In genomic region chr17:41061969-41062368, GRCh38 we compare ENCODE assay signal across 9 cellular contexts. TPM values are rescaled to one million over a fixed set of nuclear protein-coding genes. Genes with fewer than 3 reads are reported as not detected.
DNase-seq lines count a peak whose midpoint lies in the region; ATAC-seq and TF ChIP-seq lines count a peak whose summit lies in the region.
"Had no signal": no experiment of that assay in that cellular context is flagged by ENCODE, and none has a peak within 500 bp of the region (broad histone marks: within the 10 kb centered on the region; RNA-seq: fewer than 3 reads in every experiment).

No MANE protein-coding gene starts in this region.

- H3K27ac ChIP-seq in aorta (ENCODE audit: low read depth in 1 of 2, low read length in 2 of 2): peak overlapping the region in 1 of 2 donors; percentile 3
- H3K27ac ChIP-seq: left ventricle myocardium inferior had no signal

- no peaks in the 10 kb centered on the region for H3K9me3 Mint-ChIP-seq in activated T-helper 17 cell treated with anti-CD3 and anti-CD28 coated beads, Interleukin-2, amount 50 U/mL, for 72 hours

- no peak overlapping the region for H3K27ac Mint-ChIP-seq in activated T-helper 17 cell treated with anti-CD3 and anti-CD28 coated beads, Interleukin-2, amount 50 U/mL, for 72 hours
- H3K27ac Mint-ChIP-seq: endodermal cell had no signal

- DNase-seq in M059J (ENCODE audit: low read depth) (peak; percentile 94), fibroblast of mammary gland (ENCODE audit: low read depth) (peak; percentile 89), aorta (no peak)
- DNase-seq in activated effector memory CD4-positive, alpha-beta T cell treated with anti-CD3 and anti-CD28 coated beads, Interleukin-2, amount 50 U/mL, for 16 hours: no peak
- DNase-seq: activated effector memory CD4-positive, alpha-beta T cell treated with Interleukin-2 at 50 U/mL for 16 hours; endodermal cell; left ventricle myocardium inferior; MM.1S had no signal

- H3K36me3 Mint-ChIP-seq in activated T-helper 17 cell treated with anti-CD3 and anti-CD28 coated beads, Interleukin-2, amount 50 U/mL, for 72 hours (ENCODE audit: low read depth): no peaks in the 10 kb centered on the region

- TF ChIP-seq CTCF in fibroblast of mammary gland (conservative IDR thresholded peaks at IDR 0.05; ENCODE audit: control insufficient read depth, insufficient read depth, low read depth, low read length): no peak

- no peaks in the 10 kb centered on the region for H3K9me3 ChIP-seq in aorta (ENCODE audit: control insufficient read depth, low read length)

- ATAC-seq in aorta (ENCODE audit: low FRiP score): peak; percentile 48
- ATAC-seq in activated T-helper 17 cell treated with anti-CD3 and anti-CD28 coated beads, Interleukin-2, amount 50 U/mL, for 72 hours (replicated peaks): no peak

- 0 to 17% methylated on average over 1 of the region's 1 CpG for WGBS in aorta, 2 donors

- intact Hi-C loops in aorta (cut with DNase I): no loop called here

- peaks cover 5% of the 10 kb centered on the region for H3K4me1 Mint-ChIP-seq in activated T-helper 17 cell treated with anti-CD3 and anti-CD28 coated beads, Interleukin-2, amount 50 U/mL, for 72 hours

- H3K27me3 ChIP-seq in aorta (ENCODE audit: control insufficient read depth in 1 of 2, insufficient read depth in 2 of 2, low read length in 1 of 2): no peaks in the 10 kb centered on the region

- no peak overlapping the region for H3K4me3 ChIP-seq in fibroblast of mammary gland (ENCODE audit: control insufficient read depth, low read depth, low read length)
- H3K4me3 ChIP-seq in aorta (ENCODE audit: low read length in 2 of 2): no peak overlapping the region
- H3K4me3 ChIP-seq: left ventricle myocardium inferior had no signal

- H3K27me3 Mint-ChIP-seq in activated T-helper 17 cell treated with anti-CD3 and anti-CD28 coated beads, Interleukin-2, amount 50 U/mL, for 72 hours: peaks cover 40% of the 10 kb centered on the region

- no peaks in the 10 kb centered on the region for H3K4me1 ChIP-seq in aorta (ENCODE audit: control insufficient read depth in 1 of 2, insufficient read depth in 2 of 2, low read length in 2 of 2)
- H3K4me1 ChIP-seq: left ventricle myocardium inferior had no signal

- H3K36me3 ChIP-seq in aorta (ENCODE audit: control insufficient read depth in 1 of 2, insufficient read depth in 2 of 2, low read length in 1 of 2): no peaks in the 10 kb centered on the region
- H3K36me3 ChIP-seq: left ventricle myocardium inferior had no signal

- no peak overlapping the region for H3K4me3 Mint-ChIP-seq in activated T-helper 17 cell treated with anti-CD3 and anti-CD28 coated beads, Interleukin-2, amount 50 U/mL, for 72 hours
- H3K4me3 Mint-ChIP-seq: endodermal cell had no signal

RNA-seq across cellular contexts. Expression of gene KRTAP2-3, which starts 2.1 kb away (rescaled TPM):
- total RNA-seq in M059J (2014; rRNA removed; shearing (Covaris generic)): 0.34 and 3.2 TPM in 2 replicates
- not detected for total RNA-seq in aorta
- not detected for polyA plus RNA-seq in aorta
- total RNA-seq in activated T-helper 17 cell treated with anti-CD3 and anti-CD28 coated beads, Interleukin-2, amount 50 U/mL, for 72 hours: not detected
- total RNA-seq: endodermal cell, left ventricle myocardium inferior had no signal

RNA-seq across cellular contexts. Expression of gene KRTAP2-4, which starts 3.7 kb away (rescaled TPM):
- not detected in 2 replicates for total RNA-seq in M059J (2014; rRNA removed; shearing (Covaris generic))
- total RNA-seq in aorta: not detected
- not detected for polyA plus RNA-seq in aorta
- total RNA-seq in activated T-helper 17 cell treated with anti-CD3 and anti-CD28 coated beads, Interleukin-2, amount 50 U/mL, for 72 hours: not detected
- total RNA-seq: endodermal cell, left ventricle myocardium inferior had no signal

RNA-seq across cellular contexts. Expression of gene KRTAP2-2, which starts 6.9 kb away (rescaled TPM):
- not detected in 2 replicates for total RNA-seq in M059J (2014; rRNA removed; shearing (Covaris generic))
- not detected for total RNA-seq in aorta
- polyA plus RNA-seq in aorta: not detected
- not detected for total RNA-seq in activated T-helper 17 cell treated with anti-CD3 and anti-CD28 coated beads, Interleukin-2, amount 50 U/mL, for 72 hours
- total RNA-seq: endodermal cell, left ventricle myocardium inferior had no signal

RNA-seq across cellular contexts. Expression of gene KRTAP2-1, which starts 14.9 kb away (rescaled TPM):
- total RNA-seq in M059J (2014; rRNA removed; shearing (Covaris generic)): not detected in 2 replicates
- total RNA-seq in aorta: not detected
- polyA plus RNA-seq in aorta: not detected
- not detected for total RNA-seq in activated T-helper 17 cell treated with anti-CD3 and anti-CD28 coated beads, Interleukin-2, amount 50 U/mL, for 72 hours
- total RNA-seq: endodermal cell, left ventricle myocardium inferior had no signal

RNA-seq across cellular contexts. Expression of gene KRTAP1-1, which starts 20.7 kb away (rescaled TPM):
- total RNA-seq in M059J (2014; rRNA removed; shearing (Covaris generic)): not detected in 2 replicates
- total RNA-seq in aorta: not detected
- polyA plus RNA-seq in aorta: not detected
- total RNA-seq in activated T-helper 17 cell treated with anti-CD3 and anti-CD28 coated beads, Interleukin-2, amount 50 U/mL, for 72 hours: not detected
- total RNA-seq: endodermal cell, left ventricle myocardium inferior had no signal

Comparison
In these comparisons a context has a peak if more than half of its experiments do, and no peak if none do; other contexts are left out.
1. DNase-seq: peak in M059J (single experiment) and fibroblast of mammary gland (single experiment); none in aorta (0 of 2) and activated effector memory CD4-positive, alpha-beta T cell treated with anti-CD3 and anti-CD28 coated beads, Interleukin-2, amount 50 U/mL, for 16 hours (single experiment).